19 cellular contexts compared by ENCODE assay signal in the genomic region with DNA sequence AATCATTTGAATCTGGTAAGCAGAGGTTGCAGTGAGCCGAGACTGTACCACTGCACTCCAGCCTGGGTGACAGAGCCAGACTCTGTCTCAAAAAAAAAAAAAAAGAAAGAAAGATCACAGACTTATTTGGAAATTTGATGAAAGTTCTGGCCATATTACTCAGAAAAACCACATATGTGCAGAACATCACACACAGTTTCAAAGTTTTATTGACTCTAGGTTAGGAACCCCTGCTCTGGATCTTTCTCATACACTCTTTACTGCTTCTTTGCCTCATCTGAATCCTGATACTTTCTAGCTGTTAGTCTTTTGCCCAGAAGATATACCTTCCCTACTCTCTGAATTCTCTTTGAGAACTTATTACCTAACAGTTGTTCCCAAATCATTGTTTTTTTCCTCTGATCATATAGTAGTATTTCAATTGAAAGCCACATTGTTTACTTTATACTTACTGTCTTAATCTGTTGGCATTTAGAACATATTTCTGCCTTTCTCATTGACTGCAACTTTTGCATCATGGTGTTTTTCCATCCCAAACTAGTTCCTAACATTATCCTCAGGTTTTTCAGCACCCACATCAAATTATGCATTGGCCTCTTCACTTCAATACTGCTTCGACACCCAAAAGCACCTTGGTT.
A peak's percentile ranks its signal among the peaks of the same experiment; 100 is the strongest.
DNase-seq lines count a peak whose midpoint lies in the region; ATAC-seq and TF ChIP-seq lines count a peak whose summit lies in the region.
"Had no signal": no experiment of that assay in that cellular context is flagged by ENCODE, and none has a peak within 500 bp of the region (broad histone marks: within the 10 kb centered on the region; RNA-seq: fewer than 3 reads in every experiment).

No MANE protein-coding gene starts in this region.

- peak; percentile 93 to 94 for ATAC-seq in activated T-cell treated with anti-CD3 and anti-CD28 coated beads, Interleukin-2, amount 50 U/mL, for 72 hours (replicated peaks in 1 of 2)
- ATAC-seq in T-helper 17 cell (no peak), HG03342 (IDR thresholded peaks at IDR 0.05; ENCODE audit: unreplicated experiment) (no peak)
- peak; percentile 89 for ATAC-seq in stimulated activated effector memory CD8-positive, alpha-beta T cell treated with anti-CD3 and anti-CD28 coated beads, Interleukin-12 subunit alpha, Interleukin-12 subunit beta, amount 100 ng/mL, for 72 hours

- peaks cover 26% of the 10 kb centered on the region for H3K36me3 ChIP-seq in endodermal cell (ENCODE audit: control insufficient read depth, insufficient read depth, low read length)
- H3K36me3 ChIP-seq: HAP-1, thyroid gland had no signal

- no peaks in the 10 kb centered on the region for H3K4me1 ChIP-seq in endodermal cell (ENCODE audit: control insufficient read depth, insufficient read depth, low read length)
- H3K4me1 ChIP-seq: HAP-1, thyroid gland had no signal

- peaks cover 10% of the 10 kb centered on the region for H3K4me1 Mint-ChIP-seq in activated T-cell treated with anti-CD3 and anti-CD28 coated beads, Interleukin-2, amount 50 U/mL, for 72 hours (ENCODE audit: low read depth)
- H3K4me1 Mint-ChIP-seq in T-helper 17 cell (peaks cover 22% of the 10 kb centered on the region), endodermal cell (peaks cover 1% of the 10 kb centered on the region)
- H3K4me1 Mint-ChIP-seq in stimulated activated effector memory CD8-positive, alpha-beta T cell treated with anti-CD3 and anti-CD28 coated beads, Interleukin-12 subunit alpha, Interleukin-12 subunit beta, amount 100 ng/mL, for 72 hours: peaks cover 21% of the 10 kb centered on the region

- 92 to 96% methylated on average over 2 of the region's 2 CpGs for WGBS in endodermal cell (ENCODE audit: insufficient coverage in 1 of 2, insufficient read length in 1 of 2), 2 experiments

- H3K9me3 ChIP-seq in T-helper 17 cell (ENCODE audit: control insufficient read depth, low read length, poor library complexity, severe bottlenecking) (no peaks in the 10 kb centered on the region), endodermal cell (ENCODE audit: control insufficient read depth, low read length) (no peaks in the 10 kb centered on the region)
- H3K9me3 ChIP-seq: HAP-1, left ventricle myocardium inferior, thyroid gland had no signal

- no peaks in the 10 kb centered on the region for H3K27me3 Mint-ChIP-seq in activated T-cell treated with anti-CD3 and anti-CD28 coated beads, Interleukin-2, amount 50 U/mL, for 72 hours (ENCODE audit: low read depth)
- H3K27me3 Mint-ChIP-seq in T-helper 17 cell (no peaks in the 10 kb centered on the region), endodermal cell (ENCODE audit: insufficient read depth) (no peaks in the 10 kb centered on the region)
- H3K27me3 Mint-ChIP-seq: activated B cell treated with CpG ODN at 0.5 μM for 24 hours had no signal

- peaks cover 5 to 8% of the 10 kb centered on the region in 2 donors for H3K36me3 Mint-ChIP-seq in activated T-cell treated with anti-CD3 and anti-CD28 coated beads, Interleukin-2, amount 50 U/mL, for 72 hours (ENCODE audit: insufficient read depth in 2 of 2)
- peaks cover 8% of the 10 kb centered on the region for H3K36me3 Mint-ChIP-seq in T-helper 17 cell (ENCODE audit: low read depth)
- peaks cover 29% of the 10 kb centered on the region for H3K36me3 Mint-ChIP-seq in stimulated activated effector memory CD8-positive, alpha-beta T cell treated with anti-CD3 and anti-CD28 coated beads, Interleukin-12 subunit alpha, Interleukin-12 subunit beta, amount 100 ng/mL, for 72 hours
- H3K36me3 Mint-ChIP-seq in endodermal cell (ENCODE audit: low read depth): no peaks in the 10 kb centered on the region

- H3K9ac ChIP-seq in endodermal cell (ENCODE audit: extremely low read depth, low read length, poor library complexity, severe bottlenecking): no peak overlapping the region

- no peak overlapping the region for H3K27ac ChIP-seq in endodermal cell (ENCODE audit: low read depth, low read length)
- H3K27ac ChIP-seq: cardiac muscle cell, left ventricle myocardium inferior, thyroid gland had no signal

- no peak overlapping the region for H3K4me3 ChIP-seq in endodermal cell (ENCODE audit: low read length)
- H3K4me3 ChIP-seq: cardiac muscle cell, HAP-1, left ventricle myocardium inferior, thyroid gland had no signal

- no peak for TF ChIP-seq CTCF in endodermal cell (conservative IDR thresholded peaks at IDR 0.05)

- H3K4me3 Mint-ChIP-seq in activated T-cell treated with anti-CD3 and anti-CD28 coated beads, Interleukin-2, amount 50 U/mL, for 72 hours: peak overlapping the region; percentile 7 to 23
- H3K4me3 Mint-ChIP-seq in T-helper 17 cell: peak overlapping the region; percentile 49
- H3K4me3 Mint-ChIP-seq in stimulated activated effector memory CD8-positive, alpha-beta T cell treated with anti-CD3 and anti-CD28 coated beads, Interleukin-12 subunit alpha, Interleukin-12 subunit beta, amount 100 ng/mL, for 72 hours: no peak overlapping the region
- no peak overlapping the region for H3K4me3 Mint-ChIP-seq in endodermal cell
- H3K4me3 Mint-ChIP-seq: activated B cell treated with CpG ODN at 0.5 μM for 24 hours, CD14-positive monocyte had no signal

- DNase-seq in activated T-cell treated with anti-CD3 and anti-CD28 coated beads, Interleukin-2, amount 50 U/mL, for 72 hours: peak; percentile 5 to 35
- no peak for DNase-seq in activated T-cell treated with anti-CD3 and anti-CD28 coated beads, Interleukin-2, amount 50 U/mL, for 48 hours
- DNase-seq in T-helper 17 cell (no peak), fibroblast of gingiva (ENCODE audit: low read depth) (peak; percentile 12), endodermal cell (no peak), SHP77 treated with DMSO at 0.1 percent for 48 hours (lab: John Stamatoyannopoulos, UW) (no peak)
- no peak for DNase-seq in stimulated activated effector memory CD8-positive, alpha-beta T cell treated with anti-CD3 and anti-CD28 coated beads, Interleukin-12 subunit alpha, Interleukin-12 subunit beta, amount 100 ng/mL, for 72 hours (ENCODE audit: low spot score in 2 of 2)
- DNase-seq: activated B cell treated with CpG ODN at 0.5 μM for 24 hours, amniotic stem cell, DMS53, left ventricle myocardium inferior, NCI-H69, occipital lobe, retina, thyroid gland had no signal

- no peaks in the 10 kb centered on the region for H3K9me3 Mint-ChIP-seq in activated T-cell treated with anti-CD3 and anti-CD28 coated beads, Interleukin-2, amount 50 U/mL, for 72 hours
- H3K9me3 Mint-ChIP-seq in stimulated activated effector memory CD8-positive, alpha-beta T cell treated with anti-CD3 and anti-CD28 coated beads, Interleukin-12 subunit alpha, Interleukin-12 subunit beta, amount 100 ng/mL, for 72 hours: no peaks in the 10 kb centered on the region
- H3K9me3 Mint-ChIP-seq in endodermal cell: no peaks in the 10 kb centered on the region
- H3K9me3 Mint-ChIP-seq: activated B cell treated with CpG ODN at 0.5 μM for 24 hours had no signal

- peak overlapping the region; percentile 82 for H3K27ac Mint-ChIP-seq in activated T-cell treated with anti-CD3 and anti-CD28 coated beads, Interleukin-2, amount 50 U/mL, for 72 hours
- H3K27ac Mint-ChIP-seq in T-helper 17 cell (no peak overlapping the region), endodermal cell (no peak overlapping the region)
- H3K27ac Mint-ChIP-seq in stimulated activated effector memory CD8-positive, alpha-beta T cell treated with anti-CD3 and anti-CD28 coated beads, Interleukin-12 subunit alpha, Interleukin-12 subunit beta, amount 100 ng/mL, for 72 hours: peak overlapping the region; percentile 4
- H3K27ac Mint-ChIP-seq: activated B cell treated with CpG ODN at 0.5 μM for 24 hours had no signal

- H3K27me3 ChIP-seq in endodermal cell (ENCODE audit: control insufficient read depth, insufficient read depth, low read length, poor library complexity, severe bottlenecking): no peaks in the 10 kb centered on the region
- H3K27me3 ChIP-seq: cardiac muscle cell, thyroid gland had no signal

Comparison
In these comparisons a context has a peak if more than half of its experiments do, and no peak if none do; other contexts are left out.
1. DNase-seq: peak in activated T-cell treated with anti-CD3 and anti-CD28 coated beads, Interleukin-2, amount 50 U/mL, for 72 hours (2 of 2) and fibroblast of gingiva (single experiment); none in activated T-cell treated with anti-CD3 and anti-CD28 coated beads, Interleukin-2, amount 50 U/mL, for 48 hours (0 of 2), T-helper 17 cell (0 of 3), stimulated activated effector memory CD8-positive, alpha-beta T cell treated with anti-CD3 and anti-CD28 coated beads, Interleukin-12 subunit alpha, Interleukin-12 subunit beta, amount 100 ng/mL, for 72 hours (0 of 2), endodermal cell (single experiment) and SHP77 treated with DMSO at 0.1 percent for 48 hours (single experiment).
2. ATAC-seq: peak in activated T-cell treated with anti-CD3 and anti-CD28 coated beads, Interleukin-2, amount 50 U/mL, for 72 hours (2 of 2) and stimulated activated effector memory CD8-positive, alpha-beta T cell treated with anti-CD3 and anti-CD28 coated beads, Interleukin-12 subunit alpha, Interleukin-12 subunit beta, amount 100 ng/mL, for 72 hours (single experiment); none in T-helper 17 cell (single experiment) and HG03342 (single experiment).
3. H3K27ac Mint-ChIP-seq: peak in activated T-cell treated with anti-CD3 and anti-CD28 coated beads, Interleukin-2, amount 50 U/mL, for 72 hours (single experiment) and stimulated activated effector memory CD8-positive, alpha-beta T cell treated with anti-CD3 and anti-CD28 coated beads, Interleukin-12 subunit alpha, Interleukin-12 subunit beta, amount 100 ng/mL, for 72 hours (single experiment); none in T-helper 17 cell (single experiment) and endodermal cell (single experiment).
4. H3K4me3 Mint-ChIP-seq: peak in activated T-cell treated with anti-CD3 and anti-CD28 coated beads, Interleukin-2, amount 50 U/mL, for 72 hours (2 of 2) and T-helper 17 cell (single experiment); none in stimulated activated effector memory CD8-positive, alpha-beta T cell treated with anti-CD3 and anti-CD28 coated beads, Interleukin-12 subunit alpha, Interleukin-12 subunit beta, amount 100 ng/mL, for 72 hours (single experiment) and endodermal cell (single experiment).